Comparison of ENCODE assay signal across 9 cellular contexts in genomic region chr1:202010042-202011015, GRCh38. TPM values are rescaled to one million over a fixed set of nuclear protein-coding genes. Genes with fewer than 3 reads are reported as not detected.
DNase-seq lines count a peak whose midpoint lies in the region; ATAC-seq, FAIRE-seq and TF ChIP-seq lines count a peak whose summit lies in the region.
"Had no signal": no experiment of that assay in that cellular context is flagged by ENCODE, and none has a peak within 500 bp of the region (broad histone marks: within the 10 kb centered on the region; RNA-seq: fewer than 3 reads in every experiment).

Gene ELF3 (plus strand): TSS chr1:202010587. CDS start chr1:202011137, 550 bp downstream.

- H3K9me3 Mint-ChIP-seq in Caco-2 (ENCODE audit: unreplicated experiment): no peaks in the 10 kb centered on the region
- H3K9me3 Mint-ChIP-seq: activated naive CD8-positive, alpha-beta T cell treated with anti-CD3 and anti-CD28 coated beads, Interleukin-2, amount 10 ng/mL, durations not matched to agents 7 days and 5 days had no signal

- TSS peak; percentile 59 for BruUV-seq in Caco-2 (replicated peaks; lab: Mats Ljungman, UMichigan)

- peak within 1 kb of the TSS; percentile 9 for H3K9ac ChIP-seq in keratinocyte (ENCODE audit: control insufficient read depth, extremely low read depth, insufficient read depth, low read length)

- CTCF ChIA-PET in Caco-2 (lab: Charles Lee): interaction anchor here (0.6 to 4.5 kb wide), 20 partner anchors 9 to 133 kb away, joined by 3 to 46 read pairs (median 4); partner anchors contain the start of gene GPR37L1

- H3K4me2 ChIP-seq in keratinocyte (ENCODE audit: control insufficient read depth, extremely low read depth, insufficient read depth, low read depth, low read length): no peak within 1 kb of the TSS

- H3K4me3 ChIP-seq in Caco-2 (ENCODE audit: low read depth, low read length): peak within 1 kb of the TSS; percentile 83
- H3K4me3 ChIP-seq in Peyer's patch: peak within 1 kb of the TSS in 3 of 4 donors; percentile 42 to 77 (median 67)
- no peak within 1 kb of the TSS for H3K4me3 ChIP-seq in keratinocyte (ENCODE audit: control insufficient read depth in 2 of 3, extremely low read depth in 1 of 3, insufficient read depth in 2 of 3, low read depth in 1 of 3, low read length in 3 of 3)

- H3K9me3 ChIP-seq in Caco-2: no peaks in the 10 kb centered on the region
- no peaks in the 10 kb centered on the region for H3K9me3 ChIP-seq in Peyer's patch
- no peaks in the 10 kb centered on the region for H3K9me3 ChIP-seq in keratinocyte (ENCODE audit: control insufficient read depth, low read depth, low read length)

- no peaks in the 10 kb centered on the region for H3K27me3 Mint-ChIP-seq in Caco-2 (ENCODE audit: insufficient read depth, unreplicated experiment)
- H3K27me3 Mint-ChIP-seq: activated naive CD8-positive, alpha-beta T cell treated with anti-CD3 and anti-CD28 coated beads, Interleukin-2, amount 10 ng/mL, durations not matched to agents 7 days and 5 days had no signal

- dilution Hi-C loops in keratinocyte (cut with MboI; ENCODE audit: extremely low pct_ligation_motif_present, low sequenced_read_pairs): no loop called here

- peaks cover 2% of the 10 kb centered on the region for H3K9me1 ChIP-seq in keratinocyte (ENCODE audit: control insufficient read depth, extremely low read depth, insufficient read depth, low read length)

- H3K4me1 ChIP-seq in Caco-2: peaks cover 55% of the 10 kb centered on the region
- peaks cover 0 to 5% (median 0%) of the 10 kb centered on the region in 4 donors for H3K4me1 ChIP-seq in Peyer's patch
- peaks cover 31% of the 10 kb centered on the region for H3K4me1 ChIP-seq in keratinocyte (ENCODE audit: control insufficient read depth, extremely low read depth, insufficient read depth, low read length)

- TF ChIP-seq CTCF in Caco-2 (IDR thresholded peaks at IDR 0.05; ENCODE audit: insufficient read depth in 1 of 2, low read depth in 1 of 2, low read length in 1 of 2, severe bottlenecking in 1 of 2, unreplicated experiment in 1 of 2) (no peak), Peyer's patch (IDR thresholded peaks at IDR 0.05) (peak in 2 of 6 experiments; percentile 2 to 8), keratinocyte (optimal IDR thresholded peaks at IDR 0.05 in 1 of 3, IDR thresholded peaks at IDR 0.05 in 1 of 3, conservative IDR thresholded peaks at IDR 0.05 in 1 of 3; ENCODE audit: extremely low read depth in 1 of 3, insufficient read depth in 2 of 3, low read length in 3 of 3) (no peak)

- H3K27me3 ChIP-seq in Caco-2 (replicated peaks; ENCODE audit: control insufficient read depth, insufficient read depth, low read length) (no peaks in the 10 kb centered on the region), Peyer's patch (no peaks in the 10 kb centered on the region), keratinocyte (ENCODE audit: control insufficient read depth, extremely low read depth, insufficient read depth, low read length) (no peaks in the 10 kb centered on the region)

- H2AFZ ChIP-seq in keratinocyte (ENCODE audit: control insufficient read depth, low read length): no peak within 1 kb of the TSS

- intact Hi-C loops in Caco-2 (cut with micrococcal nuclease; ENCODE audit: unreplicated experiment): loop anchor here (1.0 kb wide), 3 partner anchors 8 to 96 kb away; no protein-coding TSS in a partner anchor

- peak; percentile 97 to 98 for DNase-seq in Caco-2
- DNase-seq in Peyer's patch: peak in 2 of 3 donors; percentile 91 to 92
- DNase-seq in keratinocyte (ENCODE audit: low read depth, low spot score): no peak
- DNase-seq in stimulated activated CD4-positive, alpha-beta T cell treated with anti-CD3 and anti-CD28 coated beads, Interleukin-4, amount 100 ng/mL, for 4 hours: no peak
- no peak for DNase-seq in central memory CD4-positive, alpha-beta T cell
- no peak for DNase-seq in dermis blood vessel endothelial cell

- H3K79me2 ChIP-seq in keratinocyte (ENCODE audit: control insufficient read depth, insufficient read depth, low read length): no peaks in the 10 kb centered on the region

- FAIRE-seq in keratinocyte (lab: Jason Lieb, UNC): no peak

- TF ChIP-seq POLR2A in Peyer's patch (IDR thresholded peaks at IDR 0.05): peak; percentile 99 to 100

- H3K4me1 Mint-ChIP-seq in Caco-2 (ENCODE audit: low read depth, unreplicated experiment): peaks cover 25% of the 10 kb centered on the region

- H3K36me3 ChIP-seq in Caco-2 (ENCODE audit: control insufficient read depth, insufficient read depth, low read length): peaks cover 18% of the 10 kb centered on the region
- peaks cover 0 to 51% (median 0%) of the 10 kb centered on the region in 3 donors for H3K36me3 ChIP-seq in Peyer's patch
- peaks cover under 1 to 5% of the 10 kb centered on the region in 2 experiments for H3K36me3 ChIP-seq in keratinocyte (ENCODE audit: control insufficient read depth in 2 of 2, extremely low read depth in 1 of 2, insufficient read depth in 2 of 2, low read length in 2 of 2)

- peak within 1 kb of the TSS; percentile 72 for H3K4me3 Mint-ChIP-seq in Caco-2 (ENCODE audit: unreplicated experiment)
- H3K4me3 Mint-ChIP-seq: activated naive CD8-positive, alpha-beta T cell treated with anti-CD3 and anti-CD28 coated beads, Interleukin-2, amount 10 ng/mL, durations not matched to agents 7 days and 5 days had no signal

- POLR2A ChIA-PET in Caco-2 (lab: Charles Lee): interaction anchor here (0.5 to 3.2 kb wide), 41 partner anchors 8 to 1311 kb away, joined by 3 to 109 read pairs (median 5); partner anchors contain the start of genes PPP1R12B, RNPEP and TIMM17A

- peaks cover 91% of the 10 kb centered on the region for H3K36me3 Mint-ChIP-seq in Caco-2 (ENCODE audit: insufficient read depth, unreplicated experiment)
- H3K36me3 Mint-ChIP-seq: activated naive CD8-positive, alpha-beta T cell treated with anti-CD3 and anti-CD28 coated beads, Interleukin-2, amount 10 ng/mL, durations not matched to agents 7 days and 5 days had no signal

- H3K27ac Mint-ChIP-seq in Caco-2 (ENCODE audit: unreplicated experiment): peak within 1 kb of the TSS; percentile 58
- H3K27ac Mint-ChIP-seq: activated naive CD8-positive, alpha-beta T cell treated with anti-CD3 and anti-CD28 coated beads, Interleukin-2, amount 10 ng/mL, durations not matched to agents 7 days and 5 days had no signal

- H4K20me1 ChIP-seq in keratinocyte (ENCODE audit: control insufficient read depth, extremely low read depth, insufficient read depth, low read length): no peaks in the 10 kb centered on the region

- H3K27ac ChIP-seq in Peyer's patch: peak within 1 kb of the TSS in 3 of 4 donors; percentile 80 to 99 (median 96)
- H3K27ac ChIP-seq in keratinocyte (ENCODE audit: control insufficient read depth, insufficient read depth, low read length): no peak within 1 kb of the TSS

- ATAC-seq in GM19372 (IDR thresholded peaks at IDR 0.05; ENCODE audit: low read depth, unreplicated experiment): peak; percentile 82
- ATAC-seq in HG03520 (IDR thresholded peaks at IDR 0.05; ENCODE audit: unreplicated experiment): peak; percentile 67

RNA-seq across cellular contexts. Expression of gene ELF3, which starts in this region (rescaled TPM):
- 116 and 126 TPM in 2 replicates for total RNA-seq in Caco-2 (2022)
- 100 to 1,000 TPM; 497 to 741 (median 654) TPM for total RNA-seq in Peyer's patch
- 0.23 to 1.1 TPM (median 0.51 TPM) in 3 replicates for polyA plus RNA-seq in keratinocyte
- polyA plus RNA-seq in keratinocyte (2011; ENCODE audit: low read depth): 5.3 TPM
- 0.18 and 0.64 TPM in 2 replicates for polyA plus RNA-seq in keratinocyte (2011; cell fraction: cytosol; rRNA removed)
- 2.2 and 3.1 TPM in 2 replicates for polyA plus RNA-seq in keratinocyte (2011; cell fraction: nucleus; rRNA removed)
- polyA plus RNA-seq in keratinocyte (2012; ENCODE audit: low replicate concordance): 0.28 and 10.7 TPM in 2 replicates
- polyA minus RNA-seq in keratinocyte: 0.20 to 1.2 TPM (median 0.89 TPM) in 3 replicates
- polyA minus RNA-seq in keratinocyte (2011; cell fraction: cytosol; rRNA and poly(A)+ RNA removed): 1.9 TPM
- polyA minus RNA-seq in keratinocyte (2011; cell fraction: nucleus; rRNA and poly(A)+ RNA removed): 1.2 TPM in 2 replicates
- 0.14 and 0.68 TPM in 2 replicates for total RNA-seq in dermis blood vessel endothelial cell

Comparison
In these comparisons a context has a peak if more than half of its experiments do, and no peak if none do; other contexts are left out.
1. RNA of gene ELF3 (total RNA-seq): 497 to 741 TPM in Peyer's patch and 116 to 126 TPM in Caco-2; 0.14 to 0.68 TPM in dermis blood vessel endothelial cell; every median in the first group is over 10 times any median in the second.
2. DNase-seq: peak in Caco-2 (2 of 2) and Peyer's patch (2 of 3); none in keratinocyte (single experiment), stimulated activated CD4-positive, alpha-beta T cell treated with anti-CD3 and anti-CD28 coated beads, Interleukin-4, amount 100 ng/mL, for 4 hours (0 of 2), central memory CD4-positive, alpha-beta T cell (single experiment) and dermis blood vessel endothelial cell (single experiment).
3. H3K4me3 ChIP-seq: peak in Caco-2 (single experiment) and Peyer's patch (3 of 4); none in keratinocyte (0 of 3).